Comparison of ENCODE assay signal across 1 cellular context in genomic region chr2:73214120-73215035, GRCh38.
A peak's percentile ranks its signal among the peaks of the same experiment; 100 is the strongest.
TF ChIP-seq lines count a peak whose summit lies in the region.

TSS of gene SMYD5 (plus strand) at chr2:73214245. CDS start at chr2:73214267, 22 bp downstream.

TF ChIP-seq in H1, 55 proteins besides CTCF, POLR2A, EP300 and RAD21:
- no peak for TF ChIP-seq TAF7 (optimal IDR thresholded peaks at IDR 0.05; ENCODE audit: borderline replicate concordance, low read depth, low read length)
- peak; percentile 96 for TF ChIP-seq KDM4A (IDR thresholded peaks at IDR 0.05; ENCODE audit: low read depth, low read length, severe bottlenecking)
- peak; percentile 99 for TF ChIP-seq RBBP5 (IDR thresholded peaks at IDR 0.05; ENCODE audit: borderline replicate concordance, low read depth, low read length)
- peak; percentile 41; the same call in 1 of the 2 replicates for TF ChIP-seq SP1 (IDR thresholded peaks at IDR 0.05; ENCODE audit: low read depth, low read length)
- TF ChIP-seq YY1 (IDR thresholded peaks at IDR 0.05; ENCODE audit: low read depth, low read length), result peak; percentile 98
- peak; percentile 93 for TF ChIP-seq MAX (IDR thresholded peaks at IDR 0.05)
- TF ChIP-seq ASH2L (IDR thresholded peaks at IDR 0.05; ENCODE audit: low read length), result peak; percentile 99
- TF ChIP-seq GTF2F1 (IDR thresholded peaks at IDR 0.05; ENCODE audit: borderline replicate concordance, low read depth, low read length), result no peak
- TF ChIP-seq BACH1 (IDR thresholded peaks at IDR 0.05; ENCODE audit: low read length), result peak; percentile 65
- TF ChIP-seq CHD1 (IDR thresholded peaks at IDR 0.05; ENCODE audit: low read depth, low read length), result no peak
- no peak for TF ChIP-seq NANOG (IDR thresholded peaks at IDR 0.05; ENCODE audit: insufficient read depth, low read depth, low read length, poor library complexity, severe bottlenecking)
- TF ChIP-seq BRCA1 (IDR thresholded peaks at IDR 0.05; ENCODE audit: low read depth, low read length), result peak; percentile 54; the same call in 1 of the 2 replicates
- peak; percentile 86 for TF ChIP-seq TAF1 (IDR thresholded peaks at IDR 0.05; ENCODE audit: low read depth, low read length)
- TF ChIP-seq SIN3A (conservative IDR thresholded peaks at IDR 0.05 in 1 of 2, IDR thresholded peaks at IDR 0.05 in 1 of 2; ENCODE audit: low read depth in 1 of 2, low read length in 2 of 2), result peak in 1 of 2 experiments; percentile 63; a peak in 1 of 4 replicates
- TF ChIP-seq PHF8 (conservative IDR thresholded peaks at IDR 0.05; ENCODE audit: low read depth, low read length), result peak; percentile 100
- TF ChIP-seq E2F6 (IDR thresholded peaks at IDR 0.05), result no peak
- TF ChIP-seq CHD2 (IDR thresholded peaks at IDR 0.05; ENCODE audit: low read length), result peak; percentile 79
- TF ChIP-seq CREB1 (IDR thresholded peaks at IDR 0.05), result peak; percentile 50; the same call in 1 of the 2 replicates
- TF ChIP-seq KDM1A (IDR thresholded peaks at IDR 0.05; ENCODE audit: borderline replicate concordance, low read length), result no peak
- TF ChIP-seq MAFK (IDR thresholded peaks at IDR 0.05; ENCODE audit: low read depth, low read length), result no peak
- peak in 1 of 2 experiments; percentile 64; a peak in 2 of 4 replicates for TF ChIP-seq HDAC2 (IDR thresholded peaks at IDR 0.05; ENCODE audit: borderline replicate concordance in 1 of 2, low read depth in 2 of 2, low read length in 2 of 2)
- peak; percentile 72 for TF ChIP-seq TBP (IDR thresholded peaks at IDR 0.05; ENCODE audit: low read depth, low read length)
- peak; percentile 93 for TF ChIP-seq EGR1 (IDR thresholded peaks at IDR 0.05; ENCODE audit: borderline replicate concordance, low read depth, low read length)
- no peak for TF ChIP-seq SUZ12 (IDR thresholded peaks at IDR 0.05; ENCODE audit: low read length)
- TF ChIP-seq POLR2AphosphoS5 (IDR thresholded peaks at IDR 0.05; ENCODE audit: low read depth, low read length), result peak; percentile 96
- no peak for TF ChIP-seq TEAD4 (IDR thresholded peaks at IDR 0.05; ENCODE audit: low read depth, low read length)
TF ChIP-seq in H1: peak in this region for 17.
